8 cellular contexts compared by ENCODE assay signal in the genomic region with DNA sequence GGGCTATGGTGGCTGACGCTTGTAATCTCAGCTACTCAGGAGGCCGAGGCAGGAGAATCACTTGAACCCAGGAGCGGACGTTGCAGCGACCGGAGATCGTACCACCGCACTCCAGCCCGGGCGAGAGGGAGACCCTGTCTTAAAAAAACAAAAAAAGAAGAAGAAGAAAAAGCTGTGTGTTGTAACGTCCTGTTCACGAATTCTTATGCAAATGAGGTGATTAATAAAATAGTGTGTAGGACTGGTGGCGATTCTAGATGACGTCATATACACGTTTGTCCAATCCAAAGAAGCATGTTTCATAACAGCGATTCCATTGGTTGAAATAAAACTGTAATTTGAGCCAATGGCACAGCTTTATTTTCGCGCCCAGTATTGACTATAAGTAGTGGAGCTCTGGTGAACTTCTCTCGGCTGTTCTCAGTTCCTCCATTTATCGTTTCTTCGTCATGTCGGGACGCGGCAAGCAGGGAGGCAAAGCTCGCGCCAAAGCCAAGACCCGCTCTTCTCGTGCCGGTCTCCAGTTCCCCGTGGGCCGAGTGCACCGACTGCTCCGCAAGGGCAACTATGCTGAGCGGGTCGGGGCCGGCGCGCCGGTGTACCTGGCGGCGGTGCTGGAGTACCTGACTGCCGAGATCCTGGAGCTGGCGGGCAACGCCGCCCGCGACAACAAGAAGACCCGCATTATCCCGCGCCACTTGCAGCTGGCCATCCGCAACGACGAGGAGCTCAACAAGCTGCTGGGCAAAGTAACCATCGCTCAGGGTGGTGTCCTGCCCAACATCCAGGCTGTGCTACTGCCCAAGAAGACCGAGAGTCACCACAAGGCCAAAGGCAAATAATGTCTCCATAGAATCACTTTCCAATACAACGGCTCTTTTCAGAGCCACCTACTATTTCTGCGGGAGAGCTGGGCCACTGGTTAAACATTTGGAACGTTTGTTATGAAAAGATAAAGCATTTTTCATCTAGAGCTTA. TPM values are rescaled to one million over a fixed set of nuclear protein-coding genes. Genes with fewer than 3 reads are reported as not detected.
DNase-seq lines count a peak whose midpoint lies in the region; ATAC-seq, FAIRE-seq and TF ChIP-seq lines count a peak whose summit lies in the region.

No MANE protein-coding gene starts in this region.

- peak overlapping the region in 1 of 2 donors; percentile 48 for H3K9ac ChIP-seq in kidney (ENCODE audit: low read length in 2 of 2)

- in situ Hi-C loops in GM18951 (cut with MboI; ENCODE audit: low sequenced_read_pairs, unreplicated experiment) = loop anchor here (5.0 kb wide), 1 partner anchor 33 kb away; a partner anchor contains a TSS

- no peak overlapping the region for H3K27ac ChIP-seq in kidney (ENCODE audit: low read depth in 2 of 2, low read length in 2 of 2)

- H3K9me3 Mint-ChIP-seq in WTC11 = peaks cover 13% of the 10 kb centered on the region

- peaks cover 4% of the 10 kb centered on the region; the same call in 1 of the 2 replicates for H3K27me3 Mint-ChIP-seq in WTC11 (ENCODE audit: low read depth)

- TF ChIP-seq CTCF in AG09319 (IDR thresholded peaks at IDR 0.05; ENCODE audit: low read depth, low read length) (no peak), WTC11 (IDR thresholded peaks at IDR 0.05) (no peak), kidney (IDR thresholded peaks at IDR 0.05; ENCODE audit: borderline replicate concordance, extremely low read depth, insufficient read depth) (no peak)

- peaks cover 11% of the 10 kb centered on the region; the same call in 1 of the 2 replicates for H3K36me3 Mint-ChIP-seq in WTC11

- FAIRE-seq in kidney (lab: Jason Lieb, UNC) = peak; percentile 76

- peaks cover 25% of the 10 kb centered on the region for H3K4me1 Mint-ChIP-seq in WTC11

- intact Hi-C loops in kidney (cut with DNase I) = no loop called here

- H3K4me3 ChIP-seq in kidney (ENCODE audit: low read length in 2 of 2) = peak overlapping the region; percentile 67 to 70

- peak overlapping the region; percentile 100 for H3K27ac Mint-ChIP-seq in WTC11

- peaks cover 8 to 9% of the 10 kb centered on the region in 2 donors for H3K4me1 ChIP-seq in kidney (ENCODE audit: control insufficient read depth in 1 of 2, insufficient read depth in 1 of 2, low read depth in 1 of 2, low read length in 2 of 2)

- peak overlapping the region; percentile 97 for H3K4me3 Mint-ChIP-seq in WTC11

- no peaks in the 10 kb centered on the region for H3K36me3 ChIP-seq in kidney (ENCODE audit: control insufficient read depth in 1 of 2, insufficient read depth in 2 of 2, low read length in 2 of 2)

- ATAC-seq in HG03159 (IDR thresholded peaks at IDR 0.05; ENCODE audit: unreplicated experiment) = peak; percentile 61
- ATAC-seq in WTC11 = peak; percentile 51

- POLR2A ChIA-PET in WTC11 (lab: Charles Lee) = interaction anchor here (0.6 to 12.2 kb wide), 47 partner anchors 9 to 1844 kb away, joined by 3 to 817 read pairs (median 8); a partner anchor contains a TSS

- peak; percentile 97 for TF ChIP-seq POLR2A in GM18951 (IDR thresholded peaks at IDR 0.05; ENCODE audit: extremely low read depth, insufficient read depth, insufficient read length)

- no peaks in the 10 kb centered on the region for H3K9me3 ChIP-seq in kidney (ENCODE audit: control insufficient read depth in 1 of 2, low read length in 2 of 2)

- DNase-seq in AG09319 (ENCODE audit: extremely low read depth, low read depth) (peak; percentile 93), NCI-H2196 (lab: John Stamatoyannopoulos, UW; ENCODE audit: unreplicated experiment) (peak; percentile 86), WTC11 (ENCODE audit: low spot score) (peak; percentile 73), cerebellum (ENCODE audit: low spot score) (peak; percentile 93), kidney (peak; percentile 86)
- peak; percentile 63 to 80 (median 72) for DNase-seq in stimulated activated CD4-positive, alpha-beta T cell treated with anti-CD3 and anti-CD28 coated beads, Interleukin-12 subunit alpha, Interleukin-12 subunit beta, amount 100 ng/mL, for 48 hours (ENCODE audit: low read depth in 2 of 3, low spot score in 1 of 3)

- CTCF ChIA-PET in WTC11 (lab: Charles Lee) = interaction anchor here (0.9 to 4.3 kb wide), 8 partner anchors 14 to 31 kb away, joined by 3 to 17 read pairs (median 5); a partner anchor contains a TSS

TF ChIP-seq in WTC11, 78 proteins besides CTCF, POLR2A, EP300 and RAD21 (continues in another document):
- TF ChIP-seq ZNF232 (CRISPR knock-in tag; IDR thresholded peaks at IDR 0.05) (peak; percentile 63; the same call in 1 of the 2 replicates), ATF1 (CRISPR knock-in tag; IDR thresholded peaks at IDR 0.05) (0 out of 2 replicates have a peak, but pooled peaks have one; percentile 59), TCF7 (CRISPR knock-in tag; IDR thresholded peaks at IDR 0.05; ENCODE audit: low read depth) (0 out of 2 replicates have a peak, but pooled peaks have one; percentile 56), SP1 (CRISPR knock-in tag; conservative IDR thresholded peaks at IDR 0.05) (peak; percentile 51; the same call in 1 of the 2 replicates), ELF4 (CRISPR knock-in tag; IDR thresholded peaks at IDR 0.05; ENCODE audit: low read depth) (peak; percentile 89; the same call in 1 of the 2 replicates), MYBL2 (CRISPR knock-in tag; IDR thresholded peaks at IDR 0.05) (peak; percentile 62; the same call in 1 of the 2 replicates), FOXP1 (CRISPR knock-in tag; IDR thresholded peaks at IDR 0.05; ENCODE audit: borderline replicate concordance) (peak; percentile 82; the same call in 1 of the 2 replicates), NFYB (CRISPR knock-in tag; conservative IDR thresholded peaks at IDR 0.05; ENCODE audit: low read depth) (peak; percentile 74), NFATC4 (CRISPR knock-in tag; IDR thresholded peaks at IDR 0.05) (0 out of 2 replicates have a peak, but pooled peaks have one; percentile 38), ZNF671 (CRISPR knock-in tag; IDR thresholded peaks at IDR 0.05) (peak; percentile 68; the same call in 1 of the 2 replicates), NR3C1 (CRISPR knock-in tag; conservative IDR thresholded peaks at IDR 0.05; ENCODE audit: low read depth) (no peak)
- TF ChIP-seq, protein P1, sequence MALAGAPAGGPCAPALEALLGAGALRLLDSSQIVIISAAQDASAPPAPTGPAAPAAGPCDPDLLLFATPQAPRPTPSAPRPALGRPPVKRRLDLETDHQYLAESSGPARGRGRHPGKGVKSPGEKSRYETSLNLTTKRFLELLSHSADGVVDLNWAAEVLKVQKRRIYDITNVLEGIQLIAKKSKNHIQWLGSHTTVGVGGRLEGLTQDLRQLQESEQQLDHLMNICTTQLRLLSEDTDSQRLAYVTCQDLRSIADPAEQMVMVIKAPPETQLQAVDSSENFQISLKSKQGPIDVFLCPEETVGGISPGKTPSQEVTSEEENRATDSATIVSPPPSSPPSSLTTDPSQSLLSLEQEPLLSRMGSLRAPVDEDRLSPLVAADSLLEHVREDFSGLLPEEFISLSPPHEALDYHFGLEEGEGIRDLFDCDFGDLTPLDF (CRISPR knock-in tag; IDR thresholded peaks at IDR 0.05) = peak; percentile 14; the same call in 1 of the 2 replicates
- TF ChIP-seq, protein P2, sequence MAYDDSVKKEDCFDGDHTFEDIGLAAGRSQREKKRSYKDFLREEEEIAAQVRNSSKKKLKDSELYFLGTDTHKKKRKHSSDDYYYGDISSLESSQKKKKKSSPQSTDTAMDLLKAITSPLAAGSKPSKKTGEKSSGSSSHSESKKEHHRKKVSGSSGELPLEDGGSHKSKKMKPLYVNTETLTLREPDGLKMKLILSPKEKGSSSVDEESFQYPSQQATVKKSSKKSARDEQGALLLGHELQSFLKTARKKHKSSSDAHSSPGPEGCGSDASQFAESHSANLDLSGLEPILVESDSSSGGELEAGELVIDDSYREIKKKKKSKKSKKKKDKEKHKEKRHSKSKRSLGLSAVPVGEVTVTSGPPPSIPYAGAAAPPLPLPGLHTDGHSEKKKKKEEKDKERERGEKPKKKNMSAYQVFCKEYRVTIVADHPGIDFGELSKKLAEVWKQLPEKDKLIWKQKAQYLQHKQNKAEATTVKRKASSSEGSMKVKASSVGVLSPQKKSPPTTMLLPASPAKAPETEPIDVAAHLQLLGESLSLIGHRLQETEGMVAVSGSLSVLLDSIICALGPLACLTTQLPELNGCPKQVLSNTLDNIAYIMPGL (CRISPR knock-in tag; IDR thresholded peaks at IDR 0.05) = peak; percentile 63
- TF ChIP-seq, protein P3, sequence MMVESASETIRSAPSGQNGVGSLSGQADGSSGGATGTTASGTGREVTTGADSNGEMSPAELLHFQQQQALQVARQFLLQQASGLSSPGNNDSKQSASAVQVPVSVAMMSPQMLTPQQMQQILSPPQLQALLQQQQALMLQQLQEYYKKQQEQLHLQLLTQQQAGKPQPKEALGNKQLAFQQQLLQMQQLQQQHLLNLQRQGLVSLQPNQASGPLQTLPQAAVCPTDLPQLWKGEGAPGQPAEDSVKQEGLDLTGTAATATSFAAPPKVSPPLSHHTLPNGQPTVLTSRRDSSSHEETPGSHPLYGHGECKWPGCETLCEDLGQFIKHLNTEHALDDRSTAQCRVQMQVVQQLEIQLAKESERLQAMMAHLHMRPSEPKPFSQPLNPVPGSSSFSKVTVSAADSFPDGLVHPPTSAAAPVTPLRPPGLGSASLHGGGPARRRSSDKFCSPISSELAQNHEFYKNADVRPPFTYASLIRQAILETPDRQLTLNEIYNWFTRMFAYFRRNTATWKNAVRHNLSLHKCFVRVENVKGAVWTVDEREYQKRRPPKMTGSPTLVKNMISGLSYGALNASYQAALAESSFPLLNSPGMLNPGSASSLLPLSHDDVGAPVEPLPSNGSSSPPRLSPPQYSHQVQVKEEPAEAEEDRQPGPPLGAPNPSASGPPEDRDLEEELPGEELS (CRISPR knock-in tag; IDR thresholded peaks at IDR 0.05) = 0 out of 2 replicates have a peak, but pooled peaks have one; percentile 45
- TF ChIP-seq, protein P4, sequence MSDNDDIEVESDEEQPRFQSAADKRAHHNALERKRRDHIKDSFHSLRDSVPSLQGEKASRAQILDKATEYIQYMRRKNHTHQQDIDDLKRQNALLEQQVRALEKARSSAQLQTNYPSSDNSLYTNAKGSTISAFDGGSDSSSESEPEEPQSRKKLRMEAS (CRISPR knock-in tag; IDR thresholded peaks at IDR 0.05) = peak; percentile 39; the same call in 1 of the 2 replicates

RNA-seq across cellular contexts. Expression of a gene that starts 47.0 kb away (rescaled TPM):
- not detected in 3 replicates for total RNA-seq in WTC11 (2021)
- total RNA-seq in cerebellum = not detected
- not detected for total RNA-seq in kidney
- not detected for polyA plus RNA-seq in kidney (ENCODE audit: insufficient read depth, low read depth, low replicate concordance)
